Comparison of ENCODE assay signal across 17 cellular contexts in genomic region chr6:37548067-37548674, GRCh38. TPM values are rescaled to one million over a fixed set of nuclear protein-coding genes. Genes with fewer than 3 reads are reported as not detected.
DNase-seq lines count a peak whose midpoint lies in the region; ATAC-seq lines count a peak whose summit lies in the region.
"Had no signal": no experiment of that assay in that cellular context is flagged by ENCODE, and none has a peak within 500 bp of the region (broad histone marks: within the 10 kb centered on the region; RNA-seq: fewer than 3 reads in every experiment).

No MANE protein-coding gene starts in this region.

- H3K4me1 Mint-ChIP-seq in T-cell (peaks cover 24 to 58% (median 28%) of the 10 kb centered on the region in 3 donors), immature natural killer cell (peaks cover 15 to 33% of the 10 kb centered on the region in 2 donors)

- peak overlapping the region in 1 of 10 experiments; percentile 5; a peak in 1 of 20 replicates for H3K4me3 ChIP-seq in BLaER1 treated with 17β-estradiol and CSF1 and Interleukin-3, amounts not matched to agents 10 nM and 100 nM
- H3K4me3 ChIP-seq: adrenal gland, transverse colon had no signal

- DNase-seq in EL = peak; percentile 30
- no peak for DNase-seq in T-cell
- DNase-seq in immature natural killer cell = no peak
- DNase-seq in KBM-7 = no peak
- DNase-seq in stimulated activated CD4-positive, alpha-beta T cell treated with anti-CD3 and anti-CD28 coated beads, Interleukin-2, amount 100 ng/mL, for 24 hours = no peak
- no peak for DNase-seq in kidney tubule cell (ENCODE audit: low spot score)
- DNase-seq in SKM-1 treated with dmso at 0.1 percent for 144 hours (lab: John Stamatoyannopoulos, UW; ENCODE audit: unreplicated experiment) = no peak
- DNase-seq: effector CD8-positive, alpha-beta T cell; NCI-H1417 treated with DMSO at 0.1 percent for 48 hours; NK-92 treated with Interleukin-12 subunit alpha and Interleukin-12 subunit beta, amount 100 ng/mL, for 24 hours; transverse colon had no signal

- no peaks in the 10 kb centered on the region for H3K27me3 ChIP-seq in BLaER1 treated with 17β-estradiol and CSF1 and Interleukin-3, amounts not matched to agents 10 nM and 100 nM
- H3K27me3 ChIP-seq: adrenal gland, BE2C had no signal

- H3K9me3 ChIP-seq in BLaER1 treated with 17β-estradiol and CSF1 and Interleukin-3, amounts not matched to agents 10 nM and 100 nM (replicated peaks in 1 of 11) = no peaks in the 10 kb centered on the region
- H3K9me3 ChIP-seq: adrenal gland, BE2C, transverse colon had no signal

- CTCF ChIA-PET in T-cell (lab: Charles Lee) = interaction anchor here (0.9 to 1.2 kb wide), 2 partner anchors 10 to 18 kb away, joined by 3 to 4 read pairs; no protein-coding TSS in a partner anchor

- ATAC-seq in T-cell (replicated peaks in 1 of 4) = no peak

- H3K4me2 ChIP-seq in BLaER1 treated with 17β-estradiol and CSF1 and Interleukin-3, amounts not matched to agents 10 nM and 100 nM = peak overlapping the region; percentile 63 to 92 (median 82)

- H3K4me3 Mint-ChIP-seq in T-cell = peak overlapping the region in 1 of 3 donors; percentile 22
- peak overlapping the region in 4 of 5 donors; percentile 62 to 78 (median 74) for H3K4me3 Mint-ChIP-seq in immature natural killer cell

- no peaks in the 10 kb centered on the region for H3K36me3 ChIP-seq in BLaER1 treated with 17β-estradiol and CSF1 and Interleukin-3, amounts not matched to agents 10 nM and 100 nM
- H3K36me3 ChIP-seq: adrenal gland, BE2C, transverse colon had no signal

- in situ Hi-C loops in KBM-7 (cut with MboI; ENCODE audit: low pct_unique_long_range_greater_than_20kb, low sequenced_read_pairs) = no loop called here

- POLR2A ChIA-PET in T-cell (lab: Charles Lee) = interaction anchor here in 1 of 2 donors (1.1 kb wide), 1 partner anchor 46 kb away, joined by 4 read pairs; no protein-coding TSS in a partner anchor

- H3K4me1 ChIP-seq in BLaER1 treated with 17β-estradiol and CSF1 and Interleukin-3, amounts not matched to agents 10 nM and 100 nM = peaks cover 28 to 98% (median 88%) of the 10 kb centered on the region in 10 experiments
- H3K4me1 ChIP-seq: BE2C, parathyroid adenoma, transverse colon had no signal

- H4K20me1 ChIP-seq in BLaER1 treated with 17β-estradiol and CSF1 and Interleukin-3, amounts not matched to agents 10 nM and 100 nM = no peaks in the 10 kb centered on the region; a peak in 1 of 22 replicates

- H3K36me3 Mint-ChIP-seq in T-cell (no peaks in the 10 kb centered on the region), immature natural killer cell (no peaks in the 10 kb centered on the region)

- H3K27ac Mint-ChIP-seq in T-cell (peak overlapping the region; percentile 82 to 95), immature natural killer cell (peak overlapping the region; percentile 75 to 98 (median 86))
- H3K27ac Mint-ChIP-seq: activated T-helper 2 cell treated with anti-CD3 and anti-CD28 coated beads, Interferon-gamma antibody, Interleukin-2, Interleukin-4, amounts not matched to agents 10 μg/mL and 5 μg/mL and 100 μg/mL, durations not matched to agents 14 hours and 24 hours and 36 hours had no signal

- peak overlapping the region in 8 of 11 experiments; percentile 22 to 69 (median 62); a peak in 11 of 22 replicates for H3K9ac ChIP-seq in BLaER1 treated with 17β-estradiol and CSF1 and Interleukin-3, amounts not matched to agents 10 nM and 100 nM
- H3K9ac ChIP-seq: parathyroid adenoma had no signal

- peak overlapping the region in 9 of 11 experiments; percentile 61 to 79 (median 77); a peak in 18 of 22 replicates for H3K27ac ChIP-seq in BLaER1 treated with 17β-estradiol and CSF1 and Interleukin-3, amounts not matched to agents 10 nM and 100 nM
- H3K27ac ChIP-seq: adrenal gland, HL-60, parathyroid adenoma, transverse colon had no signal

- H3K27me3 Mint-ChIP-seq in T-cell (no peaks in the 10 kb centered on the region), immature natural killer cell (ENCODE audit: low read depth in 3 of 3) (peaks cover 5 to 11% (median 10%) of the 10 kb centered on the region in 3 donors)

- H3K9me3 Mint-ChIP-seq in T-cell (no peaks in the 10 kb centered on the region), immature natural killer cell (no peaks in the 10 kb centered on the region)
- H3K9me3 Mint-ChIP-seq: activated T-helper 2 cell treated with anti-CD3 and anti-CD28 coated beads, Interferon-gamma antibody, Interleukin-2, Interleukin-4, amounts not matched to agents 10 μg/mL and 5 μg/mL and 100 μg/mL, durations not matched to agents 14 hours and 24 hours and 36 hours had no signal

RNA-seq across cellular contexts. Expression of gene CCDC167, which starts 48.5 kb away (rescaled TPM):
- total RNA-seq in T-cell = 10 to 100 TPM; 14.3 to 25.2 (median 17.8) TPM
- 100 to 1,000 TPM in 1 of 3 donors, 10 to 100 TPM in 2; 78.7 to 115 (median 79.3) TPM for polyA plus RNA-seq in immature natural killer cell
